Comparison of ENCODE assay signal across 21 cellular contexts in the genomic region with DNA sequence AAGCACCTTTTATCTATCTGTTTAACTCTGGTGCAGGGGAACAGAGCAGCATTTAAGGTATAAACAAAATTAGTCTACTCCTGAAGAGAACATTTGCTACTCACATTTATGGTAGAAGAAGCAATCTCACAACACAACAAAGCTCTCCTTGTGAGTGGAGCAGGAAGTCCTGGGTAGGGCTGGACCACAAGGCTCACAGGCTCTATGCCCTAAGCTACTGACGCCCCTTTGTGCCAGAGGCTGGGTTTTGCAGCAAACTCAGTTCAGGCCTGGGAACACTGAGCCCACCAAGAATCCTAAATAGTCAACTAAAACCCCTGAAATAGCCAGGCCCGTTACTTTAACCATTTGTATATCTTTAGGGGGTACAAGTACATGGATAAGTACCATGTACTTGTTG. TPM values are rescaled to one million over a fixed set of nuclear protein-coding genes. Genes with fewer than 3 reads are reported as not detected.
DNase-seq lines count a peak whose midpoint lies in the region; ATAC-seq and TF ChIP-seq lines count a peak whose summit lies in the region.
"Had no signal": no experiment of that assay in that cellular context is flagged by ENCODE, and none has a peak within 500 bp of the region (broad histone marks: within the 10 kb centered on the region; RNA-seq: fewer than 3 reads in every experiment).

No MANE protein-coding gene starts in this region.

- peak; percentile 42 for ATAC-seq in activated naive CD8-positive, alpha-beta T cell treated with anti-CD3 and anti-CD28 coated beads, Interleukin-2, amount 10 ng/mL, durations not matched to agents 7 days and 5 days (ENCODE audit: low read depth)
- ATAC-seq in activated naive CD8-positive, alpha-beta T cell treated with anti-CD3 and anti-CD28 coated beads, Interleukin-2, amount 50 U/mL, for 24 hours = no peak
- ATAC-seq in GM18867 (IDR thresholded peaks at IDR 0.05; ENCODE audit: unreplicated experiment) = no peak
- ATAC-seq: CD8-positive, alpha-beta T cell had no signal

- no peaks in the 10 kb centered on the region for H3K27me3 Mint-ChIP-seq in activated naive CD8-positive, alpha-beta T cell treated with anti-CD3 and anti-CD28 coated beads, Interleukin-2, amount 10 ng/mL, durations not matched to agents 7 days and 5 days
- H3K27me3 Mint-ChIP-seq in activated naive CD8-positive, alpha-beta T cell treated with anti-CD3 and anti-CD28 coated beads, Interleukin-2, amount 50 U/mL, for 24 hours = no peaks in the 10 kb centered on the region
- H3K27me3 Mint-ChIP-seq: B cell; CD4-positive, CD25-positive, alpha-beta regulatory T cell had no signal

- H3K36me3 ChIP-seq in left ventricle myocardium inferior = no peaks in the 10 kb centered on the region
- H3K36me3 ChIP-seq: BLaER1, HAP-1 had no signal

- DNase-seq in activated naive CD8-positive, alpha-beta T cell treated with anti-CD3 and anti-CD28 coated beads, Interleukin-2, amount 10 ng/mL, durations not matched to agents 7 days and 5 days = no peak
- no peak for DNase-seq in activated naive CD8-positive, alpha-beta T cell treated with anti-CD3 and anti-CD28 coated beads, Interleukin-2, amount 50 U/mL, for 24 hours
- DNase-seq in SK-MEL-5 (ENCODE audit: low read depth, low spot score) (peak; percentile 65), medulla oblongata (ENCODE audit: extremely low spot score) (peak; percentile 2), left ventricle myocardium inferior (no peak), NCI-H226 (no peak)
- DNase-seq: Caco-2; CD4-positive, CD25-positive, alpha-beta regulatory T cell; CD8-positive, alpha-beta T cell; DMS153; EL; GDM1; GOT3; HFFc6 had no signal

- no peak overlapping the region for H3K4me3 ChIP-seq in left ventricle myocardium inferior
- H3K4me3 ChIP-seq: BLaER1, GM12878, HAP-1 had no signal

- H3K27me3 ChIP-seq in left ventricle myocardium inferior (ENCODE audit: low read depth) = no peaks in the 10 kb centered on the region

- no peak overlapping the region for H3K27ac ChIP-seq in left ventricle myocardium inferior (replicated peaks)
- H3K27ac ChIP-seq: 22Rv1, BLaER1, C4-2B had no signal

- H3K27ac Mint-ChIP-seq in activated naive CD8-positive, alpha-beta T cell treated with anti-CD3 and anti-CD28 coated beads, Interleukin-2, amount 10 ng/mL, durations not matched to agents 7 days and 5 days = no peak overlapping the region
- no peak overlapping the region for H3K27ac Mint-ChIP-seq in activated naive CD8-positive, alpha-beta T cell treated with anti-CD3 and anti-CD28 coated beads, Interleukin-2, amount 50 U/mL, for 24 hours
- H3K27ac Mint-ChIP-seq: B cell; CD4-positive, CD25-positive, alpha-beta regulatory T cell; CD8-positive, alpha-beta T cell; HFFc6 had no signal

- peaks cover 10% of the 10 kb centered on the region for H3K4me1 ChIP-seq in left ventricle myocardium inferior
- H3K4me1 ChIP-seq: Caco-2 had no signal

- no peaks in the 10 kb centered on the region for H3K9me3 Mint-ChIP-seq in activated naive CD8-positive, alpha-beta T cell treated with anti-CD3 and anti-CD28 coated beads, Interleukin-2, amount 10 ng/mL, durations not matched to agents 7 days and 5 days
- H3K9me3 Mint-ChIP-seq in activated naive CD8-positive, alpha-beta T cell treated with anti-CD3 and anti-CD28 coated beads, Interleukin-2, amount 50 U/mL, for 24 hours = no peaks in the 10 kb centered on the region
- H3K9me3 Mint-ChIP-seq: CD4-positive, CD25-positive, alpha-beta regulatory T cell; CD8-positive, alpha-beta T cell; HFFc6 had no signal

- TF ChIP-seq CTCF in left ventricle myocardium inferior (IDR thresholded peaks at IDR 0.05; ENCODE audit: borderline replicate concordance) = no peak

- H3K4me3 Mint-ChIP-seq in activated naive CD8-positive, alpha-beta T cell treated with anti-CD3 and anti-CD28 coated beads, Interleukin-2, amount 10 ng/mL, durations not matched to agents 7 days and 5 days = no peak overlapping the region
- H3K4me3 Mint-ChIP-seq in activated naive CD8-positive, alpha-beta T cell treated with anti-CD3 and anti-CD28 coated beads, Interleukin-2, amount 50 U/mL, for 24 hours = no peak overlapping the region
- H3K4me3 Mint-ChIP-seq: B cell; CD4-positive, CD25-positive, alpha-beta regulatory T cell; CD8-positive, alpha-beta T cell; HFFc6 had no signal

- H3K9me3 ChIP-seq in left ventricle myocardium inferior (replicated peaks) = no peaks in the 10 kb centered on the region
- H3K9me3 ChIP-seq: BLaER1, Caco-2, HAP-1 had no signal

- POLR2A ChIA-PET in activated naive CD8-positive, alpha-beta T cell treated with anti-CD3 and anti-CD28 coated beads, Interleukin-2, amount 10 ng/mL, durations not matched to agents 7 days and 5 days (lab: Charles Lee) = interaction anchor here (0.7 kb wide), 1 partner anchor 239 kb away, joined by 5 read pairs; no protein-coding TSS in a partner anchor

- H3K4me1 Mint-ChIP-seq in activated naive CD8-positive, alpha-beta T cell treated with anti-CD3 and anti-CD28 coated beads, Interleukin-2, amount 10 ng/mL, durations not matched to agents 7 days and 5 days = peaks cover 9% of the 10 kb centered on the region
- H3K4me1 Mint-ChIP-seq in activated naive CD8-positive, alpha-beta T cell treated with anti-CD3 and anti-CD28 coated beads, Interleukin-2, amount 50 U/mL, for 24 hours = peaks cover 11% of the 10 kb centered on the region

- H3K36me3 Mint-ChIP-seq in activated naive CD8-positive, alpha-beta T cell treated with anti-CD3 and anti-CD28 coated beads, Interleukin-2, amount 10 ng/mL, durations not matched to agents 7 days and 5 days = peaks cover 1% of the 10 kb centered on the region
- no peaks in the 10 kb centered on the region for H3K36me3 Mint-ChIP-seq in activated naive CD8-positive, alpha-beta T cell treated with anti-CD3 and anti-CD28 coated beads, Interleukin-2, amount 50 U/mL, for 24 hours (ENCODE audit: low read depth)
- H3K36me3 Mint-ChIP-seq: CD4-positive, CD25-positive, alpha-beta regulatory T cell; CD8-positive, alpha-beta T cell had no signal

- in situ Hi-C loops in SK-MEL-5 (cut with HindIII; ENCODE audit: low pct_unique_long_range_greater_than_20kb, low sequenced_read_pairs) = no loop called here

- intact Hi-C loops in left ventricle myocardium inferior (cut with micrococcal nuclease) = no loop called here

RNA-seq across cellular contexts. Expression of gene ZXDB, which starts 4.7 kb away (rescaled TPM):
- total RNA-seq in activated naive CD8-positive, alpha-beta T cell treated with anti-CD3 and anti-CD28 coated beads, Interleukin-2, amount 10 ng/mL, durations not matched to agents 7 days and 5 days = 1 to 10 TPM; 8.6 to 8.9 TPM
- 7.6 and 8.0 TPM in 2 replicates for total RNA-seq in SK-MEL-5 (2014; rRNA removed; shearing (Covaris generic))
- polyA plus RNA-seq in SK-MEL-5 (2015; cell fraction: cytosol; rRNA removed) = 4.3 and 5.8 TPM in 2 replicates
- polyA plus RNA-seq in SK-MEL-5 (2015; cell fraction: nucleus; rRNA removed) = 7.4 and 10.0 TPM in 2 replicates
- total RNA-seq in left ventricle myocardium inferior = 5.7 TPM

Comparison
In these comparisons a context has a peak if more than half of its experiments do, and no peak if none do; other contexts are left out.
1. DNase-seq: peak in SK-MEL-5 (single experiment) and medulla oblongata (single experiment); none in activated naive CD8-positive, alpha-beta T cell treated with anti-CD3 and anti-CD28 coated beads, Interleukin-2, amount 10 ng/mL, durations not matched to agents 7 days and 5 days (single experiment), activated naive CD8-positive, alpha-beta T cell treated with anti-CD3 and anti-CD28 coated beads, Interleukin-2, amount 50 U/mL, for 24 hours (single experiment), left ventricle myocardium inferior (single experiment) and NCI-H226 (single experiment).